Comparison of ENCODE assay signal across 8 cellular contexts in genomic region chr11:111841370-111842053, GRCh38. TPM values are rescaled to one million over a fixed set of nuclear protein-coding genes. Genes with fewer than 3 reads are reported as not detected.
DNase-seq lines count a peak whose midpoint lies in the region; ATAC-seq and TF ChIP-seq lines count a peak whose summit lies in the region.

No MANE protein-coding gene starts in this region.

- no peaks in the 10 kb centered on the region for H3K27me3 ChIP-seq in breast epithelium

- peak; percentile 59 for ATAC-seq in HG03039 (IDR thresholded peaks at IDR 0.05; ENCODE audit: unreplicated experiment)
- ATAC-seq in HG03135 (IDR thresholded peaks at IDR 0.05; ENCODE audit: unreplicated experiment) = no peak

- H3K4me3 Mint-ChIP-seq in immature natural killer cell = no peak overlapping the region

- peak overlapping the region; percentile 63 for H3K27ac ChIP-seq in VCaP
- H3K27ac ChIP-seq in breast epithelium = no peak overlapping the region

- H3K36me3 ChIP-seq in breast epithelium = no peaks in the 10 kb centered on the region

- intact Hi-C loops in breast epithelium (cut with DNase I; ENCODE audit: low total_unique reads) = no loop called here

- peak; percentile 93 for TF ChIP-seq CTCF in VCaP (conservative IDR thresholded peaks at IDR 0.05)
- peak; percentile 90 to 96 (median 92) for TF ChIP-seq CTCF in breast epithelium (IDR thresholded peaks at IDR 0.05)

- no peaks in the 10 kb centered on the region for H3K9me3 ChIP-seq in breast epithelium

- H3K4me1 Mint-ChIP-seq in immature natural killer cell = peaks cover 0 to 7% of the 10 kb centered on the region in 2 donors

- peaks cover 0 to 2% (median 0%) of the 10 kb centered on the region in 3 donors for H3K27me3 Mint-ChIP-seq in immature natural killer cell (ENCODE audit: low read depth in 3 of 3)

- no peaks in the 10 kb centered on the region for H3K9me3 Mint-ChIP-seq in immature natural killer cell

- peaks cover 15 to 31% (median 20%) of the 10 kb centered on the region in 3 donors for H3K36me3 Mint-ChIP-seq in immature natural killer cell

- DNase-seq in GM04503 (ENCODE audit: low read depth) = peak; percentile 74
- peak; percentile 53 for DNase-seq in NCI-H2196 treated with DMSO at 0.1 percent for 48 hours (lab: John Stamatoyannopoulos, UW; ENCODE audit: unreplicated experiment)
- DNase-seq in breast epithelium (ENCODE audit: low spot score in 2 of 2) = peak; percentile 84 to 89
- peak; percentile 66 to 73 (median 68) for DNase-seq in immature natural killer cell
- DNase-seq in stimulated activated CD4-positive, alpha-beta T cell treated with anti-CD3 and anti-CD28 coated beads, Interleukin-15, amount 100 ng/mL, for 1 hour (ENCODE audit: low read depth in 1 of 2, low spot score in 1 of 2) = peak; percentile 69

- H3K4me3 ChIP-seq in breast epithelium = no peak overlapping the region

- no peak for TF ChIP-seq POLR2A in breast epithelium (IDR thresholded peaks at IDR 0.05)

- H3K27ac Mint-ChIP-seq in immature natural killer cell = no peak overlapping the region

- H3K4me1 ChIP-seq in breast epithelium = no peaks in the 10 kb centered on the region

RNA-seq across cellular contexts. Expression of gene ALG9, which starts 29.9 kb away (rescaled TPM):
- 10 to 100 TPM; 31.8 to 46.2 (median 43.9) TPM for total RNA-seq in breast epithelium
- 10 to 100 TPM in 2 of 3 donors, 1 to 10 TPM in 1; 7.1 to 12.9 (median 11.4) TPM for polyA plus RNA-seq in immature natural killer cell

RNA-seq across cellular contexts. Expression of gene FDXACB1, which starts 37.5 kb away (rescaled TPM):
- total RNA-seq in breast epithelium = 1 to 10 TPM; 1.6 to 3.7 (median 3.3) TPM
- 1 to 10 TPM; 3.3 to 9.8 (median 5.8) TPM for polyA plus RNA-seq in immature natural killer cell

RNA-seq across cellular contexts. Expression of gene CFAP68, which starts 37.8 kb away (rescaled TPM):
- total RNA-seq in breast epithelium = 10 to 100 TPM; 29.6 to 35.1 (median 31.2) TPM
- 10 to 100 TPM; 12.4 to 14.5 (median 12.6) TPM for polyA plus RNA-seq in immature natural killer cell
